Comparison of ENCODE assay signal across 19 cellular contexts in the genomic region with DNA sequence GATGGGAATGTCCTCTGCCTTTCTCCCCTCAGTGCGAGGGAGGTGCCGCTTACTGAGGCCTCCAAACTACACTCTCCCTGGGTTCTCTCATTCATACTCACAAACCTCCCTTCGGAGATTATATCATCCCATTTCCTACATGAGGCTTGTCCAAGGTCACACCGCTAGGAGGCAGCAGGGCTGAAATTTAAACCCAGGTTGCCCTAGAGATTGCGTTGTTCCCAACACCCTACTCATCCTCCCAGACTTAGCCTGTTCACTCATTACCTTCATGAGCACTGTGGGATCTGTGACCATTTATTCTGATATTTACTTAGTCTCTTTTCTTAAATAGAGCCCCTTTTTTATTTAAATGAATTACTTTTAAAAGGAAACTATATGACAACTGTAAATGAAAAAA. TPM values are rescaled to one million over a fixed set of nuclear protein-coding genes. Genes with fewer than 3 reads are reported as not detected.
DNase-seq lines count a peak whose midpoint lies in the region; ATAC-seq, FAIRE-seq and TF ChIP-seq lines count a peak whose summit lies in the region.
"Had no signal": no experiment of that assay in that cellular context is flagged by ENCODE, and none has a peak within 500 bp of the region (broad histone marks: within the 10 kb centered on the region; RNA-seq: fewer than 3 reads in every experiment).

No MANE protein-coding gene starts in this region.

- H3K4me3 Mint-ChIP-seq in endodermal cell (no peak overlapping the region), nephron (no peak overlapping the region)

- no peaks in the 10 kb centered on the region for H3K27me3 Mint-ChIP-seq in endodermal cell (ENCODE audit: insufficient read depth)
- no peaks in the 10 kb centered on the region for H3K27me3 Mint-ChIP-seq in nephron (ENCODE audit: low read depth)

- peak overlapping the region; percentile 44 for H3K27ac ChIP-seq in endodermal cell (ENCODE audit: low read depth, low read length)
- H3K27ac ChIP-seq: HL-60, SJSA1, suprapubic skin had no signal

- peaks cover 15% of the 10 kb centered on the region for H3K36me3 Mint-ChIP-seq in endodermal cell (ENCODE audit: low read depth)
- peaks cover 13% of the 10 kb centered on the region for H3K36me3 Mint-ChIP-seq in nephron (ENCODE audit: low read depth)

- TF ChIP-seq CTCF in BE2C (IDR thresholded peaks at IDR 0.05; ENCODE audit: low read depth, low read length) (0 out of 2 replicates have a peak, but pooled peaks have one; percentile 1), LNCaP clone FGC (IDR thresholded peaks at IDR 0.05; ENCODE audit: control insufficient read depth, extremely low read depth, insufficient read depth) (peak; percentile 4; the same call in 1 of the 2 replicates), endodermal cell (conservative IDR thresholded peaks at IDR 0.05) (peak; percentile 55), nephron (IDR thresholded peaks at IDR 0.05; ENCODE audit: unreplicated experiment in 3 of 3) (peak in 1 of 3 experiments; percentile 10)

- 92 to 93% methylated on average over 4 to 5 of the region's 5 CpGs for WGBS in endodermal cell (ENCODE audit: insufficient coverage in 1 of 2, insufficient read length in 1 of 2), 2 experiments

- no peaks in the 10 kb centered on the region for H3K36me3 ChIP-seq in BE2C
- peaks cover 4% of the 10 kb centered on the region for H3K36me3 ChIP-seq in endodermal cell (ENCODE audit: control insufficient read depth, insufficient read depth, low read length)

- DNase-seq in BE2C (no peak), LNCaP clone FGC (ENCODE audit: low read depth) (no peak), endodermal cell (no peak), HTR-8/SVneo (ENCODE audit: insufficient read length, low spot score) (no peak), nucleus accumbens (lab: John Stamatoyannopoulos, UW) (no peak)
- DNase-seq: activated CD4-positive, alpha-beta T cell treated with anti-CD3 and anti-CD28 coated beads for 1 hour; activated effector memory CD4-positive, alpha-beta T cell treated with Interleukin-2 at 50 U/mL for 16 hours; foreskin fibroblast; KBM-7; kidney glomerular epithelial cell had no signal

- FAIRE-seq in HTR-8/SVneo (lab: Jason Lieb, UNC) = no peak
- FAIRE-seq: endometrium, GM18507, H54 had no signal

- H3K27me3 ChIP-seq in BE2C (no peaks in the 10 kb centered on the region), endodermal cell (ENCODE audit: control insufficient read depth, insufficient read depth, low read length, poor library complexity, severe bottlenecking) (no peaks in the 10 kb centered on the region)
- H3K27me3 ChIP-seq: SJSA1, suprapubic skin had no signal

- no peak overlapping the region for H3K4me3 ChIP-seq in BE2C (ENCODE audit: low read depth, low read length)
- no peak overlapping the region for H3K4me3 ChIP-seq in LNCaP clone FGC (ENCODE audit: low read depth, low read length)
- no peak overlapping the region for H3K4me3 ChIP-seq in endodermal cell (ENCODE audit: low read length)
- H3K4me3 ChIP-seq: SJSA1, suprapubic skin had no signal

- H3K27ac Mint-ChIP-seq in endodermal cell = no peak overlapping the region
- H3K27ac Mint-ChIP-seq in nephron = peak overlapping the region in 2 of 3 experiments; percentile 33 to 46

- H3K9ac ChIP-seq in endodermal cell (ENCODE audit: extremely low read depth, low read length, poor library complexity, severe bottlenecking) = no peak overlapping the region

- no peaks in the 10 kb centered on the region for H3K9me3 Mint-ChIP-seq in endodermal cell
- no peaks in the 10 kb centered on the region for H3K9me3 Mint-ChIP-seq in nephron

- H3K4me1 ChIP-seq in BE2C (no peaks in the 10 kb centered on the region), endodermal cell (ENCODE audit: control insufficient read depth, insufficient read depth, low read length) (no peaks in the 10 kb centered on the region)
- H3K4me1 ChIP-seq: SJSA1 had no signal

- no peak for ATAC-seq in esophagus mucosa
- ATAC-seq in HG03439 (IDR thresholded peaks at IDR 0.05; ENCODE audit: unreplicated experiment) = no peak

- H3K4me1 Mint-ChIP-seq in endodermal cell (no peaks in the 10 kb centered on the region), nephron (peaks cover 9% of the 10 kb centered on the region)

- H3K9me3 ChIP-seq in BE2C (no peaks in the 10 kb centered on the region), endodermal cell (ENCODE audit: control insufficient read depth, low read length) (no peaks in the 10 kb centered on the region)
- H3K9me3 ChIP-seq: SJSA1, suprapubic skin had no signal

RNA-seq across cellular contexts. Expression of gene SDHAF2, which starts 31.1 kb away (rescaled TPM):
- polyA plus RNA-seq in BE2C (2012; ENCODE audit: insufficient read depth, insufficient read length, low read depth) = 30.9 TPM
- 10 to 100 TPM; 41.4 to 45.4 TPM for total RNA-seq in endodermal cell
- polyA plus RNA-seq in endodermal cell (2013, experiment 1 of 2) = 37.1 TPM
- polyA plus RNA-seq in endodermal cell (2013, experiment 2 of 2) = 47.9 TPM
- total RNA-seq in esophagus mucosa = 24.7 TPM

RNA-seq across cellular contexts. Expression of gene CPSF7, which starts 31.2 kb away (rescaled TPM):
- 60.7 TPM for polyA plus RNA-seq in BE2C (2012; ENCODE audit: insufficient read depth, insufficient read length, low read depth)
- total RNA-seq in endodermal cell = 100 to 1,000 TPM; 108 to 117 TPM
- polyA plus RNA-seq in endodermal cell (2013, experiment 1 of 2) = 100 TPM
- 91.8 TPM for polyA plus RNA-seq in endodermal cell (2013, experiment 2 of 2)
- total RNA-seq in esophagus mucosa = 44.8 TPM

RNA-seq across cellular contexts. Expression of gene LRRC10B, which starts 47.6 kb away (rescaled TPM):
- polyA plus RNA-seq in BE2C (2012; ENCODE audit: insufficient read depth, insufficient read length, low read depth) = not detected
- total RNA-seq in endodermal cell = under 1 TPM; 0.11 to 0.69 TPM
- 1.7 TPM for polyA plus RNA-seq in endodermal cell (2013, experiment 1 of 2)
- 1.9 TPM for polyA plus RNA-seq in endodermal cell (2013, experiment 2 of 2)
- 0.12 TPM for total RNA-seq in esophagus mucosa
- total RNA-seq: SJSA1 had no signal
